28 cellular contexts compared by ENCODE assay signal in the genomic region with DNA sequence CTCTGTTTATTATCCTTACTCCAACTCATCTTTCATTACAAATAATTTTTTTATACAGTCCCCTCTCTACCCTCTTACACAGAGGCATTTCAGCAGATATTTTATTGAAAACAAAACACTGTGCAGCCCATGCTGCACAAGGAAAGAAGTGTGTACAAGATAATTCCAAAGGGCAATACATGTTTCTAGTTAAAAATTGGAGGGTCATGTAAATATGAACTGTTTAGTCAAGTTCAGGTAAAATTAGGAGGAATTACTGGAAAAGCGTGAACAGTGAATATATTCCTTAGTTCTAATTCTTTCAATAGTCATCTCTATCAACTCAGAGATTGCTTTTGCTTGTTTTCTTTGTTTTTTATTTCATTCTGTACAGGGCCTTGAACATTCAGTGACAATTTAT.
"Had no signal": no experiment of that assay in that cellular context is flagged by ENCODE, and none has a peak within 500 bp of the region (broad histone marks: within the 10 kb centered on the region; RNA-seq: fewer than 3 reads in every experiment).

No MANE protein-coding gene starts in this region.

- H3K27ac ChIP-seq: colonic mucosa, coronary artery, dorsolateral prefrontal cortex, epithelial cell of prostate, esophagus muscularis mucosa, esophagus squamous epithelium, foreskin keratinocyte, gastrocnemius medialis, gastroesophageal sphincter, heart left ventricle, heart right ventricle had no signal

- DNase-seq: colonic mucosa; dermis blood vessel endothelial cell; dorsolateral prefrontal cortex; effector CD4-positive, alpha-beta T cell; effector CD8-positive, alpha-beta T cell; effector memory CD4-positive, alpha-beta T cell; effector memory CD8-positive, alpha-beta T cell; endodermal cell; erythroblast; esophagus squamous epithelium; foreskin fibroblast; foreskin keratinocyte; foreskin melanocyte; gastrocnemius medialis; glutamatergic neuron; head of caudate nucleus; heart left ventricle; heart right ventricle had no signal

- H3K27me3 Mint-ChIP-seq: dendritic cell treated with granulocyte-macrophage colony-stimulating factor and Interleukin-4, amounts not matched to agents 40 ng/mL and 50 ng/mL, for 4 days; effector memory CD8-positive, alpha-beta T cell had no signal

- ATAC-seq: effector memory CD8-positive, alpha-beta T cell; esophagus mucosa; foreskin keratinocyte; gastrocnemius medialis; gastroesophageal sphincter; heart left ventricle; heart right ventricle had no signal

- FAIRE-seq: colon, endometrium, endothelial cell of umbilical vein, frontal cortex had no signal

- H3K4me1 ChIP-seq: colonic mucosa, esophagus muscularis mucosa, esophagus squamous epithelium, foreskin keratinocyte, gastrocnemius medialis, gastroesophageal sphincter, heart left ventricle, heart right ventricle had no signal

- H3K36me3 ChIP-seq: colonic mucosa, esophagus muscularis mucosa, esophagus squamous epithelium, gastrocnemius medialis, gastroesophageal sphincter, heart left ventricle, heart right ventricle had no signal

- H3K27me3 ChIP-seq: colonic mucosa, dorsolateral prefrontal cortex, esophagus muscularis mucosa, esophagus squamous epithelium, foreskin keratinocyte, gastrocnemius medialis, gastroesophageal sphincter, heart left ventricle, heart right ventricle had no signal

- H3K9me3 Mint-ChIP-seq: dendritic cell treated with granulocyte-macrophage colony-stimulating factor and Interleukin-4, amounts not matched to agents 40 ng/mL and 50 ng/mL, for 4 days had no signal

- H3K4me3 ChIP-seq: colonic mucosa, coronary artery, dorsolateral prefrontal cortex, esophagus muscularis mucosa, esophagus squamous epithelium, gastrocnemius medialis, gastroesophageal sphincter, heart left ventricle, heart right ventricle had no signal

- H3K9me3 ChIP-seq: colonic mucosa, esophagus muscularis mucosa, esophagus squamous epithelium, gastrocnemius medialis, gastroesophageal sphincter, heart left ventricle, heart right ventricle had no signal

- H3K27ac Mint-ChIP-seq: dendritic cell treated with granulocyte-macrophage colony-stimulating factor and Interleukin-4, amounts not matched to agents 40 ng/mL and 50 ng/mL, for 4 days; effector memory CD8-positive, alpha-beta T cell; endodermal cell had no signal

- H3K4me3 Mint-ChIP-seq: dendritic cell treated with granulocyte-macrophage colony-stimulating factor and Interleukin-4, amounts not matched to agents 40 ng/mL and 50 ng/mL, for 4 days; effector memory CD8-positive, alpha-beta T cell; endodermal cell had no signal
